Comparison of ENCODE assay signal across 19 cellular contexts in the genomic region with DNA sequence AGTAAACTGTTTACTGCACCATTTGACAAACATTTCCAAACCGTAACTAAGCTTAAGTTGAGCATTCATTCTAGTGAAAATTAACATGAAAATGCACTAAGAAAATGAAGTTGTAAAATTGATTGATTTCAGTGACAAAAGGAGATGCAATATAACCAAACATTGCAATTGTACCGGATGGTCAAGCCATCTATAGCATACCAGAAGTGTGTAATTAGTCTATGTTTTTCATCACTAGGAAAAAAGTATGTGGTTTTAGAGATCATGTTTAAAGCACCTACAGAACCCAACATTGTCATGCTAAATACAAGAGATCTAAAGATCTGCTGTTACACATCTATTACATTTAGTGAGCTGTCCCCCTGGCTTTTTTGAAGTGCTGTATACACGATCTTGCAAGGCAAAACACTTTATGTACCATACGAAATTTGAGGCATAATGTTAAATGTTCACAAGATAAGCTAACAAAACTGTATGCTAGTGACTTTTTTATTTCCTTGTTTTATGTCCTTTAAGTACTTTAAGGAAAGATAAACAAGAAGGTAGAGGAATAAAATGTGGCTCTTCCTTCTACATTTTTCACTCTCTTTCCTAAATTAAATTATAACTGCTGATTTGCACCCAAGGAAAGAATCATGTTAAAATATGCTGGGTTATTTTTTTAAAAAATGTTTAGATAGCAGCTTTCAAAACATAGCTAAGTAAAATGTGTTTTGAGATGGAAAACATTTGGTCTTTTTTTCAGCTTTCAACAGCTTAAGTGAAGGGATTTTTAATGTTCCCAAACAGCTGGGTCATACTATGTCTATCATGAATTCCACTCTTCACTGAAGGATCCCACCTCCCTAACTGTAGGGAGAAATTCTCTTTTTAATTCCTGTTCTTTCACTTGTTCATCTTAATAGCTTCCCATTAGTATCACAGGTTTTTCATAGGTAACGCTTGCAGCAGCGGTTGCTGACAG.
"Had no signal": no experiment of that assay in that cellular context is flagged by ENCODE, and none has a peak within 500 bp of the region (broad histone marks: within the 10 kb centered on the region; RNA-seq: fewer than 3 reads in every experiment).

No MANE protein-coding gene starts in this region.

- H3K9me3 ChIP-seq: esophagus muscularis mucosa, gastrocnemius medialis, lower lobe of right lung, prostate gland, right lobe of liver, suprapubic skin, thyroid gland had no signal

- H3K36me3 ChIP-seq: esophagus muscularis mucosa, gastrocnemius medialis, lower lobe of right lung, neural progenitor cell, prostate gland, right lobe of liver, suprapubic skin, thyroid gland had no signal

- H3K27ac ChIP-seq: epithelial cell of prostate, esophagus muscularis mucosa, gastrocnemius medialis, lower lobe of right lung, neural progenitor cell, parathyroid adenoma, prostate gland, right lobe of liver, suprapubic skin, thyroid gland had no signal

- H3K27me3 ChIP-seq: esophagus muscularis mucosa, gastrocnemius medialis, neural progenitor cell, right lobe of liver, thyroid gland had no signal

- DNase-seq: effector memory CD8-positive, alpha-beta T cell; gastrocnemius medialis; kidney; lower lobe of right lung; nucleus accumbens; right lobe of liver; stimulated activated CD4-positive, alpha-beta T cell treated with anti-CD3 and anti-CD28 coated beads, Interleukin-4, amount 100 ng/mL, for 1 hour; stimulated activated CD8-positive, alpha-beta memory T cell treated with anti-CD3 and anti-CD28 coated beads, Interleukin-4, amount 100 ng/mL, for 48 hours; stimulated activated naive CD8-positive, alpha-beta T cell treated with anti-CD3 and anti-CD28 coated beads, Interleukin-15, Interleukin-2, amounts not matched to agents 100 U/mL and 50 U/mL, for 24 hours; thyroid gland had no signal

- H3K4me1 ChIP-seq: esophagus muscularis mucosa, gastrocnemius medialis, lower lobe of right lung, parathyroid adenoma, prostate gland, right lobe of liver, suprapubic skin, thyroid gland had no signal

- H3K4me3 ChIP-seq: esophagus muscularis mucosa, gastrocnemius medialis, lower lobe of right lung, neural progenitor cell, prostate gland, right lobe of liver, suprapubic skin, thyroid gland had no signal

- ATAC-seq: effector memory CD8-positive, alpha-beta T cell; gastrocnemius medialis; left lobe of liver; lower lobe of right lung; natural killer cell treated with Interleukin-12 subunit alpha and Interleukin-12 subunit beta and Interleukin-15 and Interleukin-18, amount 100 ng/mL, for 72 hours; right lobe of liver; stimulated activated effector memory CD8-positive, alpha-beta T cell treated with anti-CD3 and anti-CD28 coated beads, Interleukin-12 subunit alpha, Interleukin-12 subunit beta, amount 100 ng/mL, for 72 hours; stimulated activated naive CD8-positive, alpha-beta T cell treated with anti-CD3 and anti-CD28 coated beads, Interleukin-15, Interleukin-2, amounts not matched to agents 100 U/mL and 50 U/mL, for 24 hours had no signal
